ENCODE assay signal across 18 cellular contexts in genomic region chr11:69919659-69920499, GRCh38.
DNase-seq lines count a peak whose midpoint lies in the region; ATAC-seq and TF ChIP-seq lines count a peak whose summit lies in the region.
"Had no signal": no experiment of that assay in that cellular context is flagged by ENCODE, and none has a peak within 500 bp of the region (broad histone marks: within the 10 kb centered on the region; RNA-seq: fewer than 3 reads in every experiment).

No MANE protein-coding gene starts in this region.

- CTCF ChIA-PET in PC-3 (lab: Charles Lee) (no interaction called here), GM10248 (lab: Yijun Ruan, JAX) (interaction anchor here (0.7 to 2.4 kb wide), 8 partner anchors 9 to 279 kb away, joined by 3 to 18 read pairs (median 3); no protein-coding TSS in a partner anchor)

- H3K27me3 ChIP-seq in PC-3 (ENCODE audit: low read length): no peaks in the 10 kb centered on the region
- H3K27me3 ChIP-seq: testis had no signal

- POLR2A ChIA-PET in PC-3 (lab: Charles Lee; ENCODE audit: unreplicated experiment) (no interaction called here), GM10248 (lab: Yijun Ruan, JAX) (no interaction called here)

- H3K9ac ChIP-seq in PC-3 (ENCODE audit: low read length): no peak overlapping the region
- H3K9ac ChIP-seq: BLaER1 had no signal

- no peak overlapping the region for H2AFZ ChIP-seq in PC-3 (ENCODE audit: low read length)

- H3K4me3 ChIP-seq in PC-3 (ENCODE audit: low read length): no peak overlapping the region
- H3K4me3 ChIP-seq: BLaER1 had no signal

- DNase-seq in activated CD8-positive, alpha-beta memory T cell treated with anti-CD3 and anti-CD28 coated beads for 24 hours: peak; percentile 52
- no peak for DNase-seq in activated CD8-positive, alpha-beta memory T cell treated with anti-CD3 and anti-CD28 coated beads, Interleukin-2, amount 50 U/mL, for 4 hours
- peak; percentile 17 for DNase-seq in PC-3
- peak; percentile 48 for DNase-seq in islet precursor cell
- peak; percentile 36 for DNase-seq in sciatic nerve (ENCODE audit: low spot score)
- DNase-seq in NCI-H2227 treated with DMSO at 0.1 percent for 48 hours (lab: John Stamatoyannopoulos, UW): no peak
- DNase-seq in GM10248 (ENCODE audit: extremely low spot score): no peak
- DNase-seq: activated CD4-positive, alpha-beta T cell treated with anti-CD3 and anti-CD28 coated beads for 48 hours; DMS153; NCI-H1436; NCI-H2171; nephron progenitor cell; T1000; testis had no signal

- H3K9me3 ChIP-seq in PC-3 (ENCODE audit: low read length): no peaks in the 10 kb centered on the region
- H3K9me3 ChIP-seq: psoas muscle, testis had no signal

- peaks cover 27% of the 10 kb centered on the region for H3K4me1 ChIP-seq in PC-3 (ENCODE audit: insufficient read depth, low read length)

- no peaks in the 10 kb centered on the region for H3K79me2 ChIP-seq in PC-3 (ENCODE audit: low read length)

- no TSS peak for BruUV-seq in PC-3 (replicated peaks; lab: Mats Ljungman, UMichigan)

- H4K20me1 ChIP-seq in PC-3 (ENCODE audit: low read length): no peaks in the 10 kb centered on the region
- H4K20me1 ChIP-seq: BLaER1 had no signal

- TF ChIP-seq CTCF in PC-3 (conservative IDR thresholded peaks at IDR 0.05; ENCODE audit: low read depth, low read length): no peak
- TF ChIP-seq CTCF in GM10248 (IDR thresholded peaks at IDR 0.05; ENCODE audit: control extremely low read depth, extremely low read depth, low read depth, missing control alignments): no peak

- no peaks in the 10 kb centered on the region for H3K9me2 ChIP-seq in PC-3 (replicated peaks; ENCODE audit: low read length)

- H3K27ac ChIP-seq in PC-3 (ENCODE audit: low read length): no peak overlapping the region
- H3K27ac ChIP-seq: BLaER1, dorsolateral prefrontal cortex, testis had no signal

- no peaks in the 10 kb centered on the region for H3K36me3 ChIP-seq in PC-3 (ENCODE audit: low read depth, low read length)
- H3K36me3 ChIP-seq: BLaER1 had no signal

- ATAC-seq in PC-3 (no peak), sciatic nerve (no peak), GM18502 (IDR thresholded peaks at IDR 0.05; ENCODE audit: poor library complexity, unreplicated experiment) (no peak)

- no peak overlapping the region for H3K4me2 ChIP-seq in PC-3 (ENCODE audit: low read length)

- intact Hi-C loops in PC-3 (cut with micrococcal nuclease) (loop anchor here (5.0 to 10.0 kb wide), 3 partner anchors 95 to 222 kb away; no protein-coding TSS in a partner anchor), sciatic nerve (cut with DNase I) (no loop called here)

- peaks cover 1% of the 10 kb centered on the region for H3F3A ChIP-seq in PC-3 (ENCODE audit: low read length, unreplicated experiment)

Comparison
In these comparisons a context has a peak if more than half of its experiments do, and no peak if none do; other contexts are left out.
1. DNase-seq: peak in activated CD8-positive, alpha-beta memory T cell treated with anti-CD3 and anti-CD28 coated beads for 24 hours (single experiment), PC-3 (single experiment), islet precursor cell (single experiment) and sciatic nerve (single experiment); none in activated CD8-positive, alpha-beta memory T cell treated with anti-CD3 and anti-CD28 coated beads, Interleukin-2, amount 50 U/mL, for 4 hours (single experiment), NCI-H2227 treated with DMSO at 0.1 percent for 48 hours (single experiment) and GM10248 (single experiment).